Comparison of ENCODE assay signal across 16 cellular contexts in the genomic region with DNA sequence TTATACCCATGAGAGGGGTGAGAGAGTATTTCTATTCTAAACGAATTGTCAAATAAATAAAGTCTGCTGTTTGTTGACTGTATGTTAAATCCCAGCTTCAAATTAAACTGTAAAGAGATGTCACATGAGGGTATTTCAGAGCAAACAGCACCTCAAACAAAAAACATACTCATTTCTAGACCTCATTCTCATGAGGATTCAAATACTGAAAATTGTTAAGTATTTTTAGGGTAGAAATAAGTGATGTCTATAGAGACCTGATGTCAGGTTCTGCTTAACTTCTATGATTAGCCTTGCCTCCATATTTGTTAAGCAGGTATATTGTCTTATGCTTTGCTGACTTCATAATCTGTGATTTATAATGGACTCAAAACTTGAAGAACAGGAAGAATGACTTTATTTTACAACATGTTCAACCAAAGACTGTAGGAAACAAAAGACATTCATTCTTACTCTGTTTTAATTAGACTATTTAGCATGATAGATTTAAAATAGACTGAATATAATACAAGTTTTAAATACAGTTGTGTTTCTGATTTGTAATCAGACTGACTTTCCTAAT.
DNase-seq lines count a peak whose midpoint lies in the region; ATAC-seq and TF ChIP-seq lines count a peak whose summit lies in the region.
"Had no signal": no experiment of that assay in that cellular context is flagged by ENCODE, and none has a peak within 500 bp of the region (broad histone marks: within the 10 kb centered on the region; RNA-seq: fewer than 3 reads in every experiment).

No MANE protein-coding gene starts in this region.

- no peaks in the 10 kb centered on the region for H3F3A ChIP-seq in smooth muscle cell (ENCODE audit: low read depth)

- peaks cover 3% of the 10 kb centered on the region for H3K79me2 ChIP-seq in smooth muscle cell (ENCODE audit: low read depth)

- H3K27me3 ChIP-seq in foreskin keratinocyte (no peaks in the 10 kb centered on the region), smooth muscle cell (ENCODE audit: low read depth) (no peaks in the 10 kb centered on the region)
- H3K27me3 ChIP-seq: right lobe of liver, SJCRH30, uterus had no signal

- TF ChIP-seq CTCF in activated CD8-positive, alpha-beta T cell treated with anti-CD3 and anti-CD28 coated beads for 36 hours (IDR thresholded peaks at IDR 0.05) = no peak
- no peak for TF ChIP-seq CTCF in foreskin keratinocyte (conservative IDR thresholded peaks at IDR 0.05)
- no peak for TF ChIP-seq CTCF in smooth muscle cell (IDR thresholded peaks at IDR 0.05; ENCODE audit: borderline replicate concordance, insufficient read depth, poor library complexity, severe bottlenecking)

- CTCF ChIA-PET in activated CD8-positive, alpha-beta T cell treated with anti-CD3 and anti-CD28 coated beads for 36 hours (lab: Charles Lee) = interaction anchor here (0.8 to 5.1 kb wide), 6 partner anchors 8 to 58 kb away, joined by 3 to 29 read pairs (median 4); no protein-coding TSS in a partner anchor
- CTCF ChIA-PET in activated CD8-positive, alpha-beta T cell treated with anti-CD3 and anti-CD28 coated beads, Interleukin-2, amount 10 ng/mL, durations not matched to agents 7 days and 5 days (lab: Charles Lee) = interaction anchor here (0.6 to 4.4 kb wide), 11 partner anchors 8 to 378 kb away, joined by 3 to 32 read pairs (median 4); no protein-coding TSS in a partner anchor
- CTCF ChIA-PET in T-cell (lab: Charles Lee) = interaction anchor here (0.5 to 1.5 kb wide), 7 partner anchors 9 to 46 kb away, joined by 3 to 6 read pairs (median 5); no protein-coding TSS in a partner anchor

- peaks cover 29% of the 10 kb centered on the region for H3K36me3 Mint-ChIP-seq in activated CD8-positive, alpha-beta T cell treated with anti-CD3 and anti-CD28 coated beads for 36 hours (ENCODE audit: low read depth)
- H3K36me3 Mint-ChIP-seq in activated CD8-positive, alpha-beta T cell treated with anti-CD3 and anti-CD28 coated beads, Interleukin-2, amount 10 ng/mL, durations not matched to agents 7 days and 5 days (ENCODE audit: low read depth) = peaks cover 59% of the 10 kb centered on the region
- peaks cover 58% of the 10 kb centered on the region for H3K36me3 Mint-ChIP-seq in T-cell

- H3K4me2 ChIP-seq in smooth muscle cell = no peak overlapping the region

- H3K4me1 ChIP-seq in foreskin keratinocyte (peaks cover 5% of the 10 kb centered on the region), smooth muscle cell (ENCODE audit: low read depth) (peaks cover 10% of the 10 kb centered on the region)
- H3K4me1 ChIP-seq: right lobe of liver, SJCRH30, uterus had no signal

- no peak overlapping the region for H3K27ac ChIP-seq in foreskin keratinocyte
- peak overlapping the region; percentile 29 for H3K27ac ChIP-seq in smooth muscle cell (ENCODE audit: low read depth)
- H3K27ac ChIP-seq: right lobe of liver, SJCRH30, uterus had no signal

- H3K4me3 Mint-ChIP-seq in activated CD8-positive, alpha-beta T cell treated with anti-CD3 and anti-CD28 coated beads for 36 hours = no peak overlapping the region
- H3K4me3 Mint-ChIP-seq in activated CD8-positive, alpha-beta T cell treated with anti-CD3 and anti-CD28 coated beads, Interleukin-2, amount 10 ng/mL, durations not matched to agents 7 days and 5 days = no peak overlapping the region
- H3K4me3 Mint-ChIP-seq in T-cell = peak overlapping the region in 2 of 3 donors; percentile 28 to 41

- H3K4me1 Mint-ChIP-seq in activated CD8-positive, alpha-beta T cell treated with anti-CD3 and anti-CD28 coated beads for 36 hours (ENCODE audit: low read depth) = peaks cover 66% of the 10 kb centered on the region
- H3K4me1 Mint-ChIP-seq in activated CD8-positive, alpha-beta T cell treated with anti-CD3 and anti-CD28 coated beads, Interleukin-2, amount 10 ng/mL, durations not matched to agents 7 days and 5 days (ENCODE audit: low read depth) = peaks cover 45% of the 10 kb centered on the region
- peaks cover 83 to 89% (median 88%) of the 10 kb centered on the region in 3 donors for H3K4me1 Mint-ChIP-seq in T-cell

- DNase-seq in activated CD8-positive, alpha-beta T cell treated with anti-CD3 and anti-CD28 coated beads for 36 hours = no peak
- no peak for DNase-seq in activated CD8-positive, alpha-beta T cell treated with anti-CD3 and anti-CD28 coated beads, Interleukin-2, amount 10 ng/mL, durations not matched to agents 7 days and 5 days
- DNase-seq in T-cell (no peak), foreskin keratinocyte (peak in 1 of 2 donors; percentile 32), smooth muscle cell (lab: John Stamatoyannopoulos, UW; ENCODE audit: unreplicated experiment) (no peak)
- DNase-seq: ACHN, amygdala, GOT3, NCI-H2171, right lobe of liver, SJCRH30, uterus had no signal

- no peak overlapping the region for H3K9ac ChIP-seq in smooth muscle cell (ENCODE audit: low read depth)

- H3K9me3 Mint-ChIP-seq in activated CD8-positive, alpha-beta T cell treated with anti-CD3 and anti-CD28 coated beads for 36 hours = peaks cover 10% of the 10 kb centered on the region
- H3K9me3 Mint-ChIP-seq in activated CD8-positive, alpha-beta T cell treated with anti-CD3 and anti-CD28 coated beads, Interleukin-2, amount 10 ng/mL, durations not matched to agents 7 days and 5 days (ENCODE audit: insufficient read depth) = no peaks in the 10 kb centered on the region
- H3K9me3 Mint-ChIP-seq in T-cell = peaks cover 5 to 10% (median 8%) of the 10 kb centered on the region in 3 donors

- H3K27ac Mint-ChIP-seq in activated CD8-positive, alpha-beta T cell treated with anti-CD3 and anti-CD28 coated beads for 36 hours = peak overlapping the region; percentile 80
- H3K27ac Mint-ChIP-seq in activated CD8-positive, alpha-beta T cell treated with anti-CD3 and anti-CD28 coated beads, Interleukin-2, amount 10 ng/mL, durations not matched to agents 7 days and 5 days = no peak overlapping the region
- H3K27ac Mint-ChIP-seq in T-cell = peak overlapping the region; percentile 82 to 83

- no peaks in the 10 kb centered on the region for H3K36me3 ChIP-seq in smooth muscle cell (ENCODE audit: low read depth)
- H3K36me3 ChIP-seq: right lobe of liver, SJCRH30, uterus had no signal

- no peak overlapping the region for H2AFZ ChIP-seq in smooth muscle cell (ENCODE audit: low read depth)

- no peaks in the 10 kb centered on the region for H4K20me1 ChIP-seq in smooth muscle cell (ENCODE audit: low read depth)

- no peak overlapping the region for H3K4me3 ChIP-seq in smooth muscle cell
- H3K4me3 ChIP-seq: right lobe of liver, SJCRH30, uterus had no signal

- POLR2A ChIA-PET in activated CD8-positive, alpha-beta T cell treated with anti-CD3 and anti-CD28 coated beads for 36 hours (lab: Charles Lee) = interaction anchor here (0.9 to 2.0 kb wide), 5 partner anchors 8 to 44 kb away, joined by 3 to 8 read pairs (median 4); no protein-coding TSS in a partner anchor
- POLR2A ChIA-PET in activated CD8-positive, alpha-beta T cell treated with anti-CD3 and anti-CD28 coated beads, Interleukin-2, amount 10 ng/mL, durations not matched to agents 7 days and 5 days (lab: Charles Lee) = interaction anchor here (1.4 to 1.6 kb wide), 2 partner anchors 18 to 62 kb away, joined by 5 to 7 read pairs; no protein-coding TSS in a partner anchor
- POLR2A ChIA-PET in T-cell (lab: Charles Lee) = interaction anchor here (0.5 to 1.9 kb wide), 10 partner anchors 8 to 63 kb away, joined by 3 to 8 read pairs (median 4); a partner anchor contains a TSS

- no peaks in the 10 kb centered on the region for H3K9me3 ChIP-seq in smooth muscle cell (replicated peaks; ENCODE audit: low read depth)
- H3K9me3 ChIP-seq: right lobe of liver, SJCRH30, uterus had no signal

- intact Hi-C loops in activated CD8-positive, alpha-beta T cell treated with anti-CD3 and anti-CD28 coated beads for 36 hours (cut with micrococcal nuclease) = no loop called here

- H3K27me3 Mint-ChIP-seq in activated CD8-positive, alpha-beta T cell treated with anti-CD3 and anti-CD28 coated beads for 36 hours = no peaks in the 10 kb centered on the region
- H3K27me3 Mint-ChIP-seq in activated CD8-positive, alpha-beta T cell treated with anti-CD3 and anti-CD28 coated beads, Interleukin-2, amount 10 ng/mL, durations not matched to agents 7 days and 5 days (ENCODE audit: low read depth) = no peaks in the 10 kb centered on the region
- no peaks in the 10 kb centered on the region for H3K27me3 Mint-ChIP-seq in T-cell

- 76% methylated on average over 1 of the region's 1 CpG for WGBS in smooth muscle cell (ENCODE audit: low lambda C conversion rate)

- peak; percentile 51 for ATAC-seq in activated CD8-positive, alpha-beta T cell treated with anti-CD3 and anti-CD28 coated beads for 36 hours
- ATAC-seq in activated CD8-positive, alpha-beta T cell treated with anti-CD3 and anti-CD28 coated beads, Interleukin-2, amount 10 ng/mL, durations not matched to agents 7 days and 5 days = no peak
- ATAC-seq in T-cell (replicated peaks in 1 of 4) (no peak), foreskin keratinocyte (peak; percentile 57), GM19351 (IDR thresholded peaks at IDR 0.05; ENCODE audit: unreplicated experiment) (no peak), HG03097 (IDR thresholded peaks at IDR 0.05; ENCODE audit: low FRiP score, unreplicated experiment) (no peak), HG03378 (IDR thresholded peaks at IDR 0.05; ENCODE audit: unreplicated experiment) (no peak)
- ATAC-seq: HepG2 had no signal

Comparison
In these comparisons a context has a peak if more than half of its experiments do, and no peak if none do; other contexts are left out.
1. ATAC-seq: peak in activated CD8-positive, alpha-beta T cell treated with anti-CD3 and anti-CD28 coated beads for 36 hours (single experiment) and foreskin keratinocyte (single experiment); none in activated CD8-positive, alpha-beta T cell treated with anti-CD3 and anti-CD28 coated beads, Interleukin-2, amount 10 ng/mL, durations not matched to agents 7 days and 5 days (single experiment), T-cell (0 of 4), GM19351 (single experiment), HG03097 (single experiment) and HG03378 (single experiment).
2. H3K4me3 Mint-ChIP-seq: peak in T-cell (2 of 3); none in activated CD8-positive, alpha-beta T cell treated with anti-CD3 and anti-CD28 coated beads for 36 hours (single experiment) and activated CD8-positive, alpha-beta T cell treated with anti-CD3 and anti-CD28 coated beads, Interleukin-2, amount 10 ng/mL, durations not matched to agents 7 days and 5 days (single experiment).